Comparison of ENCODE assay signal across 9 cellular contexts in the genomic region with DNA sequence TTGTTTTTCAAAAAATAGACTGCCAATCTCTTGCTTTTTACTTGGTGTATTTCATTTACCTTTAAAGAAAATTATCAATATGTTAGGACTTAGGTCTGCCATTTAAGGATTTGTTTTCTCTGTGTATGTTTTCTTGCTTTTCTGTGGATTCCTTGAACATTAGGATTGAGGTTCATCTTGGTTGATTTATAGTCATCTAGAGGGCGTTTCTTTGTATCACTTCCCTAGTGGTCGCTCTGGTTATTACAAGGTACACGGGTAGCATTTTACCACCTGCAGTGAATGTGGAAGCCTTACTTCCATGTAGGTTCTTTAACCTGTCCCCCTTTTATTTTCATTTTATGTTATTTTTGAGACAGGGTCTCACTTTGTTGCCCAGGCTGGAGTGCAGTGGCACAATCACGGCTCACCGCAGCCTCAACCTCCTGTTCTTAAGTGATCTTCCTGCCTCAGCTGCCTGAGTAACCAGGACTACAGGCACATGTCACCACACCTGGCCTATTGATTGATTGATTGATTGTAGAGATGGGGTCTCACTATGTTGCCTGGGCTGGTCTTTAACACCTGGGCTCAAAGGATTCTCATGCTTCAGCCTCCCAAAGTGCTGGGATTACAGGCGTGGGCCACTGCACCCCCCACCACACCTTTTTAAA. TPM values are rescaled to one million over a fixed set of nuclear protein-coding genes. Genes with fewer than 3 reads are reported as not detected.
DNase-seq lines count a peak whose midpoint lies in the region; ATAC-seq, FAIRE-seq and TF ChIP-seq lines count a peak whose summit lies in the region.
"Had no signal": no experiment of that assay in that cellular context is flagged by ENCODE, and none has a peak within 500 bp of the region (broad histone marks: within the 10 kb centered on the region; RNA-seq: fewer than 3 reads in every experiment).

No MANE protein-coding gene starts in this region.

- dilution Hi-C loops in endothelial cell of umbilical vein (cut with MboI; ENCODE audit: extremely low pct_ligation_motif_present, low sequenced_read_pairs), result no loop called here

- H3K79me2 ChIP-seq in PC-9 (ENCODE audit: low read depth) (no peaks in the 10 kb centered on the region), endothelial cell of umbilical vein (ENCODE audit: control insufficient read depth, insufficient read depth, low read length) (no peaks in the 10 kb centered on the region)

- H3K9me3 ChIP-seq in PC-9 (ENCODE audit: insufficient read depth, low read depth), result no peaks in the 10 kb centered on the region
- no peaks in the 10 kb centered on the region for H3K9me3 ChIP-seq in endothelial cell of umbilical vein (replicated peaks; ENCODE audit: control insufficient read depth, insufficient read depth, low read length)
- H3K9me3 ChIP-seq in vagina, result no peaks in the 10 kb centered on the region

- H3K4me3 Mint-ChIP-seq in progenitor cell of endocrine pancreas (ENCODE audit: low read depth), result no peak overlapping the region

- H3F3A ChIP-seq in PC-9 (ENCODE audit: insufficient read depth, low read depth), result no peaks in the 10 kb centered on the region

- no peak overlapping the region for H3K27ac ChIP-seq in PC-9
- no peak overlapping the region for H3K27ac ChIP-seq in endothelial cell of umbilical vein (ENCODE audit: insufficient read depth, low read depth, low read length)
- H3K27ac ChIP-seq in vagina, result no peak overlapping the region

- FAIRE-seq in GM18507 (lab: Jason Lieb, UNC), result peak; percentile 67
- no peak for FAIRE-seq in endothelial cell of umbilical vein (lab: Jason Lieb, UNC)

- no peaks in the 10 kb centered on the region for H3K27me3 ChIP-seq in PC-9 (ENCODE audit: insufficient read depth, low read depth)
- no peaks in the 10 kb centered on the region for H3K27me3 ChIP-seq in endothelial cell of umbilical vein (ENCODE audit: control insufficient read depth in 2 of 2, insufficient read depth in 2 of 2, low read length in 2 of 2)
- no peaks in the 10 kb centered on the region for H3K27me3 ChIP-seq in vagina

- peaks cover 4% of the 10 kb centered on the region for H3K9me3 Mint-ChIP-seq in progenitor cell of endocrine pancreas (ENCODE audit: low read depth)

- no peak overlapping the region for H3K4me2 ChIP-seq in PC-9
- H3K4me2 ChIP-seq in endothelial cell of umbilical vein (ENCODE audit: insufficient read depth, low read length), result no peak overlapping the region

- CTCF ChIA-PET in PC-9 (lab: Charles Lee), result interaction anchor here (1.2 kb wide), 1 partner anchor 31 kb away, joined by 5 read pairs; no protein-coding TSS in a partner anchor
- CTCF ChIA-PET in endothelial cell of umbilical vein (lab: Charles Lee), result interaction anchor here (1.1 to 1.6 kb wide), 6 partner anchors 10 to 30 kb away, joined by 3 to 9 read pairs (median 4); no protein-coding TSS in a partner anchor

- H3K4me1 ChIP-seq in PC-9 (replicated peaks; ENCODE audit: insufficient read depth), result no peaks in the 10 kb centered on the region
- H3K4me1 ChIP-seq in endothelial cell of umbilical vein (ENCODE audit: control insufficient read depth, extremely low read depth, insufficient read depth, low read length), result no peaks in the 10 kb centered on the region
- H3K4me1 ChIP-seq in vagina, result no peaks in the 10 kb centered on the region

- intact Hi-C loops in PC-9 (cut with micrococcal nuclease; ENCODE audit: unreplicated experiment), result no loop called here
- intact Hi-C loops in endothelial cell of umbilical vein (cut with micrococcal nuclease), result no loop called here
- intact Hi-C loops in posterior vena cava (cut with DNase I), result no loop called here
- intact Hi-C loops in vagina (cut with DNase I), result no loop called here

- TF ChIP-seq CTCF in PC-9 (conservative IDR thresholded peaks at IDR 0.05) (peak; percentile 57; the same call in 1 of the 2 replicates), endothelial cell of umbilical vein (IDR thresholded peaks at IDR 0.05; ENCODE audit: extremely low read depth in 1 of 2, insufficient read depth in 1 of 2, low read depth in 1 of 2, low read length in 2 of 2) (peak; percentile 35 to 36), progenitor cell of endocrine pancreas (IDR thresholded peaks at IDR 0.05; ENCODE audit: unreplicated experiment) (peak; percentile 64), vagina (IDR thresholded peaks at IDR 0.05) (peak in 1 of 3 experiments; percentile 17)

- POLR2A ChIA-PET in PC-9 (lab: Charles Lee; ENCODE audit: unreplicated experiment), result no interaction called here
- POLR2A ChIA-PET in endothelial cell of umbilical vein (lab: Charles Lee), result no interaction called here

- H3K4me1 Mint-ChIP-seq in progenitor cell of endocrine pancreas (ENCODE audit: low read depth), result no peaks in the 10 kb centered on the region

- H4K20me1 ChIP-seq in PC-9 (ENCODE audit: insufficient read depth) (no peaks in the 10 kb centered on the region), endothelial cell of umbilical vein (replicated peaks; ENCODE audit: control insufficient read depth, extremely low read depth, insufficient read depth, low read length) (no peaks in the 10 kb centered on the region)

- ATAC-seq in GM18505 (IDR thresholded peaks at IDR 0.05; ENCODE audit: unreplicated experiment), result no peak

- DNase-seq in COLO668 (lab: John Stamatoyannopoulos, UW; ENCODE audit: unreplicated experiment) (peak; percentile 7), GM18507 (ENCODE audit: extremely low spot score, insufficient read length, low read depth) (peak; percentile 39), PC-9 (no peak), endothelial cell of umbilical vein (ENCODE audit: low read depth, low spot score) (peak; percentile 46), progenitor cell of endocrine pancreas (ENCODE audit: low spot score, unreplicated experiment) (no peak), posterior vena cava (ENCODE audit: low spot score) (no peak), vagina (ENCODE audit: extremely low spot score in 2 of 2) (no peak)

- no peak overlapping the region for H3K4me3 ChIP-seq in PC-9
- no peak overlapping the region for H3K4me3 ChIP-seq in endothelial cell of umbilical vein (replicated peaks in 1 of 3; ENCODE audit: insufficient read depth in 1 of 3, low read depth in 1 of 3, low read length in 3 of 3)
- no peak overlapping the region for H3K4me3 ChIP-seq in vagina
- H3K4me3 ChIP-seq: lung had no signal

- H2AFZ ChIP-seq in PC-9 (no peak overlapping the region), endothelial cell of umbilical vein (ENCODE audit: low read depth, low read length) (no peak overlapping the region)

- H3K36me3 Mint-ChIP-seq in progenitor cell of endocrine pancreas (ENCODE audit: insufficient read depth), result peaks cover 2% of the 10 kb centered on the region

- H3K9me1 ChIP-seq in endothelial cell of umbilical vein (replicated peaks; ENCODE audit: control insufficient read depth, extremely low read depth, insufficient read depth, low read length), result no peaks in the 10 kb centered on the region

- H3K9ac ChIP-seq in endothelial cell of umbilical vein (replicated peaks; ENCODE audit: extremely low read depth, insufficient read depth, low read length), result no peak overlapping the region

- H3K9me2 ChIP-seq in PC-9 (ENCODE audit: insufficient read depth), result no peaks in the 10 kb centered on the region

- TF ChIP-seq POLR2A in endothelial cell of umbilical vein (IDR thresholded peaks at IDR 0.05; ENCODE audit: low read depth, low read length), result no peak
- no peak for TF ChIP-seq POLR2A in vagina (IDR thresholded peaks at IDR 0.05)
- TF ChIP-seq POLR2A in GM18505 (IDR thresholded peaks at IDR 0.05; ENCODE audit: borderline replicate concordance, extremely low read depth, insufficient read depth, insufficient read length), result no peak

- peaks cover 9% of the 10 kb centered on the region for H3K27me3 Mint-ChIP-seq in progenitor cell of endocrine pancreas

- BruUV-seq in PC-9 (replicated peaks; lab: Mats Ljungman, UMichigan) (no TSS peak), endothelial cell of umbilical vein (replicated peaks; lab: Mats Ljungman, UMichigan) (no TSS peak)

- H3K27ac Mint-ChIP-seq in progenitor cell of endocrine pancreas, result no peak overlapping the region

- H3K36me3 ChIP-seq in PC-9 (ENCODE audit: low read depth) (no peaks in the 10 kb centered on the region), endothelial cell of umbilical vein (ENCODE audit: control insufficient read depth in 2 of 2, extremely low read depth in 1 of 2, insufficient read depth in 2 of 2, low read length in 2 of 2) (no peaks in the 10 kb centered on the region), vagina (no peaks in the 10 kb centered on the region)

TF ChIP-seq in endothelial cell of umbilical vein, 7 proteins besides CTCF, POLR2A, EP300 and RAD21:
- TF ChIP-seq MYC (IDR thresholded peaks at IDR 0.05; ENCODE audit: low read depth, low read length) (no peak), FOS (IDR thresholded peaks at IDR 0.05; ENCODE audit: borderline replicate concordance, insufficient read depth, low read length) (no peak), MAX (IDR thresholded peaks at IDR 0.05; ENCODE audit: insufficient read depth, insufficient read length) (no peak), POLR2AphosphoS5 (IDR thresholded peaks at IDR 0.05; ENCODE audit: insufficient read depth, low read depth, low read length) (no peak), EZH2 (IDR thresholded peaks at IDR 0.05; ENCODE audit: borderline replicate concordance, low read depth, low read length, severe bottlenecking) (no peak), GATA2 (IDR thresholded peaks at IDR 0.05; ENCODE audit: insufficient read depth, insufficient read length, low read depth, low read length) (no peak), JUN (IDR thresholded peaks at IDR 0.05; ENCODE audit: borderline replicate concordance, insufficient read depth, insufficient read length, low read depth) (no peak)

RNA-seq across cellular contexts. Expression of gene CBX4, which starts 35.2 kb away (rescaled TPM):
- total RNA-seq in PC-9 (2021), result 32.0 and 33.1 TPM in 2 replicates
- total RNA-seq in endothelial cell of umbilical vein, result 12.3 TPM in 2 replicates
- 7.0 and 9.3 TPM in 2 replicates for polyA plus RNA-seq in endothelial cell of umbilical vein
- polyA plus RNA-seq in endothelial cell of umbilical vein (2011; cell fraction: cytosol; rRNA removed), result 3.9 and 5.3 TPM in 2 replicates
- polyA plus RNA-seq in endothelial cell of umbilical vein (2011; cell fraction: nucleus; rRNA removed), result 4.6 and 5.5 TPM in 2 replicates
- 3.4 and 5.9 TPM in 2 replicates for polyA plus RNA-seq in endothelial cell of umbilical vein (2012)
- 2.9 and 3.6 TPM in 2 replicates for polyA minus RNA-seq in endothelial cell of umbilical vein
- polyA minus RNA-seq in endothelial cell of umbilical vein (2011; cell fraction: cytosol; rRNA and poly(A)+ RNA removed), result 36.5 TPM
- 2.4 and 3.1 TPM in 2 replicates for polyA minus RNA-seq in endothelial cell of umbilical vein (2011; cell fraction: nucleus; rRNA and poly(A)+ RNA removed)
- 22.8 and 24.2 TPM in 2 replicates for total RNA-seq in progenitor cell of endocrine pancreas
- total RNA-seq in posterior vena cava, result 10 to 100 TPM; 11.5 to 14.4 TPM
- 13.0 TPM for total RNA-seq in vagina

Comparison
In these comparisons a context has a peak if more than half of its experiments do, and no peak if none do; other contexts are left out.
1. DNase-seq: peak in COLO668 (single experiment), GM18507 (single experiment) and endothelial cell of umbilical vein (single experiment); none in PC-9 (0 of 2), progenitor cell of endocrine pancreas (single experiment), posterior vena cava (single experiment) and vagina (0 of 2).